Comparison of ENCODE assay signal across 19 cellular contexts in genomic region chr3:65851827-65852226, GRCh38.
DNase-seq lines count a peak whose midpoint lies in the region; ATAC-seq, FAIRE-seq and TF ChIP-seq lines count a peak whose summit lies in the region.
"Had no signal": no experiment of that assay in that cellular context is flagged by ENCODE, and none has a peak within 500 bp of the region (broad histone marks: within the 10 kb centered on the region; RNA-seq: fewer than 3 reads in every experiment).

No MANE protein-coding gene starts in this region.

- TF ChIP-seq CTCF in astrocyte (IDR thresholded peaks at IDR 0.05; ENCODE audit: insufficient read depth, low read depth, low read length) (no peak), osteoblast (IDR thresholded peaks at IDR 0.05; ENCODE audit: extremely low read depth, low read depth, low read length) (no peak), gastrocnemius medialis (IDR thresholded peaks at IDR 0.05 in 4 of 5, conservative IDR thresholded peaks at IDR 0.05 in 1 of 5) (no peak)

- no peak for FAIRE-seq in astrocyte (lab: Jason Lieb, UNC)

- H3K36me3 Mint-ChIP-seq in astrocyte (ENCODE audit: low read depth, unreplicated experiment): no peaks in the 10 kb centered on the region
- H3K36me3 Mint-ChIP-seq: activated naive CD8-positive, alpha-beta T cell treated with anti-CD3 and anti-CD28 coated beads for 36 hours; natural killer cell had no signal

- no peak overlapping the region for H3K27ac Mint-ChIP-seq in astrocyte (ENCODE audit: unreplicated experiment)
- H3K27ac Mint-ChIP-seq: activated naive CD8-positive, alpha-beta T cell treated with anti-CD3 and anti-CD28 coated beads for 36 hours; natural killer cell; T-helper 2 cell treated with Interferon-gamma antibody and Interleukin-4, amounts not matched to agents 5 μg/mL and 100 μg/mL, for 36 hours had no signal

- no peak for ATAC-seq in gastrocnemius medialis
- ATAC-seq: activated CD4-positive, CD25-positive, alpha-beta regulatory T cell treated with anti-CD3 and anti-CD28 coated beads, Interleukin-2, amount 50 U/mL, for 24 hours; heart right ventricle; natural killer cell had no signal

- H3K27me3 ChIP-seq in astrocyte (ENCODE audit: insufficient read depth, low read length) (no peaks in the 10 kb centered on the region), osteoblast (ENCODE audit: insufficient read depth, low read length) (no peaks in the 10 kb centered on the region), gastrocnemius medialis (no peaks in the 10 kb centered on the region)
- H3K27me3 ChIP-seq: heart right ventricle, spleen had no signal

- H3K27ac ChIP-seq in astrocyte (ENCODE audit: low read depth, low read length) (no peak overlapping the region), osteoblast (ENCODE audit: low read depth, low read length) (peak overlapping the region; percentile 40), gastrocnemius medialis (no peak overlapping the region), caudate nucleus (ENCODE audit: low read depth, low read length) (no peak overlapping the region)
- H3K27ac ChIP-seq: heart right ventricle, spleen had no signal

- in situ Hi-C loops in gastrocnemius medialis (cut with MboI; ENCODE audit: low sequenced_read_pairs in 4 of 4): no loop called here

- H3K79me2 ChIP-seq in astrocyte (ENCODE audit: insufficient read depth, low read length): no peaks in the 10 kb centered on the region
- peaks cover 58% of the 10 kb centered on the region for H3K79me2 ChIP-seq in osteoblast (ENCODE audit: insufficient read depth, low read length)

- intact Hi-C loops in gastrocnemius medialis (cut with DNase I; ENCODE audit: low total_unique reads): no loop called here

- H3K4me1 ChIP-seq in astrocyte (ENCODE audit: insufficient read depth, low read length) (peaks cover 4% of the 10 kb centered on the region), osteoblast (ENCODE audit: insufficient read depth, low read length) (peaks cover 27% of the 10 kb centered on the region), gastrocnemius medialis (peaks cover 12% of the 10 kb centered on the region in 2 donors)

- H3K9me3 ChIP-seq in astrocyte (ENCODE audit: insufficient read depth, low read depth, low read length) (no peaks in the 10 kb centered on the region), osteoblast (ENCODE audit: low read depth, low read length) (no peaks in the 10 kb centered on the region), gastrocnemius medialis (no peaks in the 10 kb centered on the region)
- H3K9me3 ChIP-seq: heart right ventricle, spleen had no signal

- H4K20me1 ChIP-seq in astrocyte (ENCODE audit: insufficient read depth, low read length) (peaks cover 30% of the 10 kb centered on the region), osteoblast (ENCODE audit: insufficient read depth, low read length) (peaks cover 27% of the 10 kb centered on the region)

- no peak for TF ChIP-seq POLR2A in gastrocnemius medialis (IDR thresholded peaks at IDR 0.05)

- DNase-seq in HCEC 1CT (peak; percentile 84), astrocyte (ENCODE audit: low read depth) (peak; percentile 81), fibroblast of peridontal ligament (ENCODE audit: extremely low read depth) (peak; percentile 87), osteoblast (ENCODE audit: insufficient read length, low spot score, missing footprints) (peak; percentile 92), NCI-H82 (lab: John Stamatoyannopoulos, UW) (no peak), ecto neural progenitor cell (ENCODE audit: low spot score) (no peak), gastrocnemius medialis (no peak), caudate nucleus (lab: John Stamatoyannopoulos, UW) (no peak)
- DNase-seq: activated naive CD8-positive, alpha-beta T cell treated with anti-CD3 and anti-CD28 coated beads for 36 hours; AML-193; COR-L47; heart right ventricle; islet precursor cell; KG1; natural killer cell; spleen had no signal

- no peak overlapping the region for H3K9ac ChIP-seq in astrocyte (ENCODE audit: low read length)

- no peak overlapping the region for H2AFZ ChIP-seq in astrocyte (ENCODE audit: low read depth, low read length)
- H2AFZ ChIP-seq in osteoblast (ENCODE audit: low read length): no peak overlapping the region

- H3K36me3 ChIP-seq in astrocyte (ENCODE audit: insufficient read depth, low read length) (no peaks in the 10 kb centered on the region), osteoblast (ENCODE audit: insufficient read depth, low read length) (no peaks in the 10 kb centered on the region), gastrocnemius medialis (no peaks in the 10 kb centered on the region)
- H3K36me3 ChIP-seq: heart right ventricle, spleen had no signal

- no peaks in the 10 kb centered on the region for H3K9me3 Mint-ChIP-seq in astrocyte (ENCODE audit: unreplicated experiment)
- H3K9me3 Mint-ChIP-seq: activated naive CD8-positive, alpha-beta T cell treated with anti-CD3 and anti-CD28 coated beads for 36 hours; T-helper 2 cell treated with Interferon-gamma antibody and Interleukin-4, amounts not matched to agents 5 μg/mL and 100 μg/mL, for 36 hours had no signal

- peaks cover 21% of the 10 kb centered on the region for H3K4me1 Mint-ChIP-seq in astrocyte (ENCODE audit: low read depth, unreplicated experiment)
- H3K4me1 Mint-ChIP-seq: activated naive CD8-positive, alpha-beta T cell treated with anti-CD3 and anti-CD28 coated beads for 36 hours had no signal

- H3K4me3 ChIP-seq in astrocyte (ENCODE audit: insufficient read depth, low read depth, low read length) (no peak overlapping the region), osteoblast (ENCODE audit: insufficient read depth, low read length) (no peak overlapping the region), gastrocnemius medialis (no peak overlapping the region)
- H3K4me3 ChIP-seq: heart right ventricle, spleen had no signal

- H3K4me2 ChIP-seq in astrocyte (ENCODE audit: low read length) (peak overlapping the region; percentile 25), osteoblast (ENCODE audit: insufficient read depth, low read length) (peak overlapping the region; percentile 22)

- H3K27me3 Mint-ChIP-seq in astrocyte (ENCODE audit: low read depth, unreplicated experiment): no peaks in the 10 kb centered on the region
- H3K27me3 Mint-ChIP-seq: progenitor cell of endocrine pancreas had no signal

- no peak overlapping the region for H3K4me3 Mint-ChIP-seq in astrocyte (ENCODE audit: unreplicated experiment)
- H3K4me3 Mint-ChIP-seq: activated naive CD8-positive, alpha-beta T cell treated with anti-CD3 and anti-CD28 coated beads for 36 hours; natural killer cell; T-helper 2 cell treated with Interferon-gamma antibody and Interleukin-4, amounts not matched to agents 5 μg/mL and 100 μg/mL, for 36 hours had no signal

Comparison
In these comparisons a context has a peak if more than half of its experiments do, and no peak if none do; other contexts are left out.
1. DNase-seq: peak in HCEC 1CT (single experiment), astrocyte (single experiment), fibroblast of peridontal ligament (single experiment) and osteoblast (single experiment); none in NCI-H82 (single experiment), ecto neural progenitor cell (single experiment), gastrocnemius medialis (0 of 2) and caudate nucleus (0 of 61).